29 cellular contexts compared by ENCODE assay signal in the genomic region with DNA sequence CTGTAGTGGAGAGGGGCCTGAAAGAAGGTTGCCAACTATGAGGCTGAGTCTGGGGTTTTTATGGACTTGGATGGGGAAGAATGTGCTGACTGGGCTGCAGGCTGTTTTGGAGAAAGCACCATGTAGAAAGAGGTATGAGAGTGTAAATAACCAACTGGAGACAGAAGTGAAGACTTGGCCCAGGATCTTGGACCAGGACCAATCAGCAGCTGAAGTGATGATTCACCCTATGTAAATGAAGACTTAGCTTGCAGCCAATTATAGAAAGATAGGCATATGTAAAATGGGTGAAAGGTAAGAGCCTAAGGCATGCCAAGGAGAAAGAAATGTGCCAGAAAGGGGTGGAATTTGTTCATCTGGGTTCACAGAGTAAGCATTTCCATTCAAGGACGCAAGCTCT.
A peak's percentile ranks its signal among the peaks of the same experiment; 100 is the strongest.
DNase-seq lines count a peak whose midpoint lies in the region; ATAC-seq and TF ChIP-seq lines count a peak whose summit lies in the region.
"Had no signal": no experiment of that assay in that cellular context is flagged by ENCODE, and none has a peak within 500 bp of the region (broad histone marks: within the 10 kb centered on the region; RNA-seq: fewer than 3 reads in every experiment).

No MANE protein-coding gene starts in this region.

- no peaks in the 10 kb centered on the region for H3K36me3 Mint-ChIP-seq in activated CD8-positive, alpha-beta T cell treated with anti-CD3 and anti-CD28 coated beads for 36 hours (ENCODE audit: low read depth)
- H3K36me3 Mint-ChIP-seq: activated naive CD8-positive, alpha-beta T cell treated with anti-CD3 and anti-CD28 coated beads, Interleukin-2, amount 10 ng/mL, durations not matched to agents 7 days and 5 days; stimulated activated naive B cell treated with anti-CD40 and anti-IgM and Interleukin-4, amounts not matched to agents 10 μg/mL and 1 μg/mL and 100 μg/mL, for 72 hours had no signal

- no peaks in the 10 kb centered on the region for H3K4me1 Mint-ChIP-seq in activated CD8-positive, alpha-beta T cell treated with anti-CD3 and anti-CD28 coated beads for 36 hours (ENCODE audit: low read depth)
- H3K4me1 Mint-ChIP-seq: activated naive CD8-positive, alpha-beta T cell treated with anti-CD3 and anti-CD28 coated beads, Interleukin-2, amount 10 ng/mL, durations not matched to agents 7 days and 5 days; central memory CD8-positive, alpha-beta T cell; stimulated activated naive B cell treated with anti-CD40 and anti-IgM and Interleukin-4, amounts not matched to agents 10 μg/mL and 1 μg/mL and 100 μg/mL, for 72 hours had no signal

- 62 to 92% (median 76%) methylated on average over 1 of the region's 1 CpG for WGBS in spleen, 5 donors

- H3K27ac ChIP-seq in spleen, result no peak overlapping the region
- H3K27ac ChIP-seq: ascending aorta, gastroesophageal sphincter, skin epidermis, WERI-Rb-1 had no signal

- POLR2A ChIA-PET in activated CD8-positive, alpha-beta T cell treated with anti-CD3 and anti-CD28 coated beads for 36 hours (lab: Charles Lee), result no interaction called here

- CTCF ChIA-PET in activated CD8-positive, alpha-beta T cell treated with anti-CD3 and anti-CD28 coated beads for 36 hours (lab: Charles Lee), result no interaction called here

- H3K27me3 ChIP-seq in MG63 (no peaks in the 10 kb centered on the region), spleen (replicated peaks in 1 of 7) (no peaks in the 10 kb centered on the region)
- H3K27me3 ChIP-seq: ascending aorta, gastroesophageal sphincter had no signal

- DNase-seq in A172 (ENCODE audit: low spot score) (peak; percentile 9), MG63 (peak; percentile 34), astrocyte of the hippocampus (ENCODE audit: low read depth, low spot score) (peak; percentile 60), iPS-NIHi7 (ENCODE audit: extremely low spot score) (peak; percentile 14), GM20000 (ENCODE audit: low spot score) (no peak), spleen (no peak)
- no peak for DNase-seq in activated CD8-positive, alpha-beta T cell treated with anti-CD3 and anti-CD28 coated beads for 36 hours
- DNase-seq: activated CD4-positive, alpha-beta T cell treated with anti-CD3 and anti-CD28 coated beads for 48 hours; activated naive CD8-positive, alpha-beta T cell treated with anti-CD3 and anti-CD28 coated beads, Interleukin-2, amount 10 ng/mL, durations not matched to agents 7 days and 5 days; AML-193; CD4-positive, alpha-beta T cell; dermis blood vessel endothelial cell; EL; KG1; left cardiac atrium; NCI-H1417 treated with DMSO at 0.1 percent for 48 hours; NCI-H2081; NCI-H524 treated with DMSO at 0.1 percent for 48 hours; nephron progenitor cell; retina; SHP77 treated with DMSO at 0.1 percent for 48 hours; stimulated activated naive B cell treated with anti-CD40 and anti-IgM and Interleukin-4, amounts not matched to agents 10 μg/mL and 1 μg/mL and 100 μg/mL, for 72 hours; WERI-Rb-1 had no signal

- no peaks in the 10 kb centered on the region for H3K9me3 Mint-ChIP-seq in activated CD8-positive, alpha-beta T cell treated with anti-CD3 and anti-CD28 coated beads for 36 hours
- H3K9me3 Mint-ChIP-seq: activated naive CD8-positive, alpha-beta T cell treated with anti-CD3 and anti-CD28 coated beads, Interleukin-2, amount 10 ng/mL, durations not matched to agents 7 days and 5 days; CD4-positive, alpha-beta T cell; central memory CD8-positive, alpha-beta T cell had no signal

- H3K4me3 ChIP-seq in MG63, result no peak overlapping the region
- H3K4me3 ChIP-seq in spleen, result no peak overlapping the region
- H3K4me3 ChIP-seq: ascending aorta, gastroesophageal sphincter, lung, skin epidermis had no signal

- H3K36me3 ChIP-seq in MG63 (no peaks in the 10 kb centered on the region), spleen (no peaks in the 10 kb centered on the region)
- H3K36me3 ChIP-seq: ascending aorta, gastroesophageal sphincter, WERI-Rb-1 had no signal

- no peak for TF ChIP-seq POLR2A in spleen (IDR thresholded peaks at IDR 0.05)

- intact Hi-C loops in activated CD8-positive, alpha-beta T cell treated with anti-CD3 and anti-CD28 coated beads for 36 hours (cut with micrococcal nuclease), result no loop called here
- intact Hi-C loops in spleen (cut with DNase I; ENCODE audit: low total_unique reads), result no loop called here

- H3K9me3 ChIP-seq in MG63, result no peaks in the 10 kb centered on the region
- peaks cover 0 to 3% (median 0%) of the 10 kb centered on the region in 8 donors for H3K9me3 ChIP-seq in spleen
- H3K9me3 ChIP-seq: ascending aorta, gastroesophageal sphincter had no signal

- TF ChIP-seq CTCF in GM20000 (IDR thresholded peaks at IDR 0.05; ENCODE audit: extremely low read depth, missing control alignments) (no peak), spleen (IDR thresholded peaks at IDR 0.05 in 8 of 11, conservative IDR thresholded peaks at IDR 0.05 in 3 of 11) (no peak)
- no peak for TF ChIP-seq CTCF in activated CD8-positive, alpha-beta T cell treated with anti-CD3 and anti-CD28 coated beads for 36 hours (IDR thresholded peaks at IDR 0.05)

- ATAC-seq in activated CD8-positive, alpha-beta T cell treated with anti-CD3 and anti-CD28 coated beads for 36 hours, result no peak
- ATAC-seq in HG02852 (IDR thresholded peaks at IDR 0.05; ENCODE audit: unreplicated experiment), result no peak
- ATAC-seq: gastroesophageal sphincter; left cardiac atrium; stimulated activated naive B cell treated with anti-CD40 and anti-IgM and Interleukin-4, amounts not matched to agents 10 μg/mL and 1 μg/mL and 100 μg/mL, for 72 hours had no signal

- no peak overlapping the region for H3K27ac Mint-ChIP-seq in activated CD8-positive, alpha-beta T cell treated with anti-CD3 and anti-CD28 coated beads for 36 hours
- H3K27ac Mint-ChIP-seq: activated naive CD8-positive, alpha-beta T cell treated with anti-CD3 and anti-CD28 coated beads, Interleukin-2, amount 10 ng/mL, durations not matched to agents 7 days and 5 days; CD4-positive, alpha-beta T cell; nephron progenitor cell; stimulated activated naive B cell treated with anti-CD40 and anti-IgM and Interleukin-4, amounts not matched to agents 10 μg/mL and 1 μg/mL and 100 μg/mL, for 72 hours had no signal

- no peak overlapping the region for H3K4me3 Mint-ChIP-seq in activated CD8-positive, alpha-beta T cell treated with anti-CD3 and anti-CD28 coated beads for 36 hours
- H3K4me3 Mint-ChIP-seq: activated naive CD8-positive, alpha-beta T cell treated with anti-CD3 and anti-CD28 coated beads, Interleukin-2, amount 10 ng/mL, durations not matched to agents 7 days and 5 days; CD4-positive, alpha-beta T cell; central memory CD8-positive, alpha-beta T cell; nephron progenitor cell; stimulated activated naive B cell treated with anti-CD40 and anti-IgM and Interleukin-4, amounts not matched to agents 10 μg/mL and 1 μg/mL and 100 μg/mL, for 72 hours had no signal

- H3K27me3 Mint-ChIP-seq in activated CD8-positive, alpha-beta T cell treated with anti-CD3 and anti-CD28 coated beads for 36 hours, result no peaks in the 10 kb centered on the region
- H3K27me3 Mint-ChIP-seq: activated naive CD8-positive, alpha-beta T cell treated with anti-CD3 and anti-CD28 coated beads, Interleukin-2, amount 10 ng/mL, durations not matched to agents 7 days and 5 days; CD4-positive, alpha-beta T cell; central memory CD8-positive, alpha-beta T cell; stimulated activated naive B cell treated with anti-CD40 and anti-IgM and Interleukin-4, amounts not matched to agents 10 μg/mL and 1 μg/mL and 100 μg/mL, for 72 hours had no signal

- H3K4me1 ChIP-seq in spleen, result no peaks in the 10 kb centered on the region
- H3K4me1 ChIP-seq: ascending aorta, gastroesophageal sphincter had no signal

Comparison
In these comparisons a context has a peak if more than half of its experiments do, and no peak if none do; other contexts are left out.
1. DNase-seq: peak in A172 (single experiment), MG63 (single experiment), astrocyte of the hippocampus (single experiment) and iPS-NIHi7 (single experiment); none in GM20000 (single experiment), activated CD8-positive, alpha-beta T cell treated with anti-CD3 and anti-CD28 coated beads for 36 hours (single experiment) and spleen (single experiment).